In genomic region chr17:56913000-56913866, GRCh38 we compare ENCODE assay signal across 8 cellular contexts. TPM values are rescaled to one million over a fixed set of nuclear protein-coding genes. Genes with fewer than 3 reads are reported as not detected.
DNase-seq lines count a peak whose midpoint lies in the region; ATAC-seq, FAIRE-seq and TF ChIP-seq lines count a peak whose summit lies in the region.

No MANE protein-coding gene starts in this region.

- ATAC-seq in A549 (peak; percentile 49 to 66), GM18508 (IDR thresholded peaks at IDR 0.05; ENCODE audit: insufficient read depth, unreplicated experiment) (peak; percentile 12), HG02970 (IDR thresholded peaks at IDR 0.05; ENCODE audit: low FRiP score, unreplicated experiment) (peak; percentile 41)

- TF ChIP-seq CTCF in A549 (IDR thresholded peaks at IDR 0.05) = no peak
- no peak for TF ChIP-seq CTCF in liver (IDR thresholded peaks at IDR 0.05; ENCODE audit: low read depth, low read length, missing input control)
- TF ChIP-seq CTCF in transverse colon (IDR thresholded peaks at IDR 0.05) = no peak

- H3K27ac ChIP-seq in A549 (peak overlapping the region; percentile 93 to 94), liver (ENCODE audit: low read depth in 1 of 2, low read length in 2 of 2) (peak overlapping the region; percentile 98 to 100), transverse colon (peak overlapping the region; percentile 91 to 98 (median 94))

- H3K9ac ChIP-seq in liver (ENCODE audit: low read depth in 1 of 2, low read length in 2 of 2) = peak overlapping the region; percentile 92

- H3K27me3 ChIP-seq in liver (ENCODE audit: control insufficient read depth in 4 of 4, insufficient read depth in 4 of 4, low read length in 3 of 4) = no peaks in the 10 kb centered on the region
- H3K27me3 ChIP-seq in transverse colon = no peaks in the 10 kb centered on the region

- H3K4me3 ChIP-seq in A549 (peak overlapping the region; percentile 63), liver (ENCODE audit: low read depth in 1 of 3, low read length in 3 of 3) (peak overlapping the region; percentile 94 to 98 (median 97)), transverse colon (peak overlapping the region; percentile 59 to 80 (median 76))

- CTCF ChIA-PET in A549 (lab: Yijun Ruan, JAX) = interaction anchor here (0.9 to 1.9 kb wide), 8 partner anchors 8 to 94 kb away, joined by 4 to 10 read pairs (median 5); no protein-coding TSS in a partner anchor

- POLR2A ChIA-PET in A549 (lab: Yijun Ruan, JAX) = interaction anchor here (0.6 to 1.7 kb wide), 36 partner anchors 8 to 1675 kb away, joined by 3 to 34 read pairs (median 4); partner anchors contain the start of genes C17orf67, DGKE, NOG and SCPEP1

- DNase-seq in A549 (ENCODE audit: low read depth in 1 of 2, low spot score in 1 of 2) (no peak), NCI-H748 (lab: John Stamatoyannopoulos, UW; ENCODE audit: unreplicated experiment) (peak; percentile 82), cerebellar cortex (ENCODE audit: low spot score) (peak; percentile 22), transverse colon (no peak), CD1c-positive myeloid dendritic cell (ENCODE audit: extremely low spot score) (no peak)

- intact Hi-C loops in transverse colon (cut with DNase I; ENCODE audit: low total_unique reads) = no loop called here

- no peak for TF ChIP-seq RAD21 in A549 (conservative IDR thresholded peaks at IDR 0.05 in 1 of 2, IDR thresholded peaks at IDR 0.05 in 1 of 2)
- TF ChIP-seq RAD21 in liver (IDR thresholded peaks at IDR 0.05) = no peak

- H3K9me3 ChIP-seq in A549 (peaks cover 12% of the 10 kb centered on the region; the same call in 2 of the 3 replicates), liver (ENCODE audit: control insufficient read depth in 4 of 4, low read length in 3 of 4) (no peaks in the 10 kb centered on the region), transverse colon (no peaks in the 10 kb centered on the region)

- no peak for FAIRE-seq in A549 (lab: Jason Lieb, UNC)

- H3K4me1 ChIP-seq in A549 (peaks cover 46% of the 10 kb centered on the region), liver (ENCODE audit: control insufficient read depth in 4 of 4, insufficient read depth in 4 of 4, low read length in 3 of 4) (peaks cover 3 to 50% (median 43%) of the 10 kb centered on the region in 4 donors), transverse colon (peaks cover 12 to 67% (median 49%) of the 10 kb centered on the region in 4 donors)

- TF ChIP-seq EP300 in A549 (IDR thresholded peaks at IDR 0.05) (no peak), transverse colon (IDR thresholded peaks at IDR 0.05; ENCODE audit: low read depth) (no peak)

- H3K36me3 ChIP-seq in liver (ENCODE audit: control insufficient read depth in 4 of 4, insufficient read depth in 3 of 4, low read depth in 1 of 4, low read length in 3 of 4) (peaks cover 0 to 3% (median under 1%) of the 10 kb centered on the region in 4 donors), transverse colon (no peaks in the 10 kb centered on the region)

- TF ChIP-seq POLR2A in A549 (IDR thresholded peaks at IDR 0.05; ENCODE audit: low read length) (no peak), transverse colon (IDR thresholded peaks at IDR 0.05) (no peak)

- WGBS in A549 (ENCODE audit: missing lambda C conversion rate) = 12% methylated on average over 21 of the region's 52 CpGs
- under 1% methylated on average over 52 of the region's 52 CpGs for WGBS in liver
- 0 to 2% methylated on average over 2 to 49 of the region's 52 CpGs for WGBS in transverse colon (ENCODE audit: low coverage in 1 of 2), 2 donors

- in situ Hi-C loops in transverse colon (cut with MboI; ENCODE audit: low pct_ligation_motif_present in 1 of 4, low pct_unique_long_range_greater_than_20kb in 1 of 4, low sequenced_read_pairs in 3 of 4) = no loop called here

- peak overlapping the region; percentile 90 for H3K4me2 ChIP-seq in A549

TF ChIP-seq in A549, 52 proteins besides CTCF, POLR2A, EP300 and RAD21 (continues in another document):
- TF ChIP-seq NR3C1 (IDR thresholded peaks at IDR 0.05) (no peak), CHD2 (IDR thresholded peaks at IDR 0.05; ENCODE audit: low read length, partially characterized antibody) (no peak), EHMT2 (IDR thresholded peaks at IDR 0.05; ENCODE audit: low read depth) (no peak), ZSCAN20 (CRISPR knock-in tag; IDR thresholded peaks at IDR 0.05) (no peak), MAFK (IDR thresholded peaks at IDR 0.05; ENCODE audit: partially characterized antibody) (no peak), HDAC2 (IDR thresholded peaks at IDR 0.05) (no peak), CEBPB (IDR thresholded peaks at IDR 0.05) (no peak), PHF8 (IDR thresholded peaks at IDR 0.05; ENCODE audit: borderline replicate concordance, low read depth) (no peak), E2F6 (IDR thresholded peaks at IDR 0.05; ENCODE audit: borderline replicate concordance, low read depth) (no peak; the same call in 1 of the 2 replicates), ESRRA (IDR thresholded peaks at IDR 0.05; ENCODE audit: borderline replicate concordance, low read length) (no peak), EHF (CRISPR knock-in tag; IDR thresholded peaks at IDR 0.05) (no peak), BHLHE40 (IDR thresholded peaks at IDR 0.05; ENCODE audit: low read depth, low read length) (no peak), HES2 (IDR thresholded peaks at IDR 0.05) (no peak), NPAS2 (CRISPR knock-in tag; IDR thresholded peaks at IDR 0.05; ENCODE audit: borderline replicate concordance) (no peak), GATA3 (IDR thresholded peaks at IDR 0.05; ENCODE audit: borderline replicate concordance) (no peak)

TF ChIP-seq in liver, 16 proteins besides CTCF, POLR2A, EP300 and RAD21 (continues in another document):
- no peak for TF ChIP-seq FOXA1 (IDR thresholded peaks at IDR 0.05)
- TF ChIP-seq GABPA (IDR thresholded peaks at IDR 0.05 in 1 of 2, conservative IDR thresholded peaks at IDR 0.05 in 1 of 2) = no peak
- TF ChIP-seq FOXA2 (IDR thresholded peaks at IDR 0.05) = no peak
- TF ChIP-seq YY1 (IDR thresholded peaks at IDR 0.05) = no peak
- TF ChIP-seq TAF1 (conservative IDR thresholded peaks at IDR 0.05) = no peak
- TF ChIP-seq RXRA (IDR thresholded peaks at IDR 0.05) = no peak
- TF ChIP-seq EGR1 (IDR thresholded peaks at IDR 0.05; ENCODE audit: low read depth in 2 of 2) = no peak
- TF ChIP-seq HNF4G (IDR thresholded peaks at IDR 0.05) = no peak
- no peak for TF ChIP-seq REST (IDR thresholded peaks at IDR 0.05)
- no peak for TF ChIP-seq MAX (IDR thresholded peaks at IDR 0.05)
- no peak for TF ChIP-seq SP1 (IDR thresholded peaks at IDR 0.05)
- TF ChIP-seq NR2F2 (IDR thresholded peaks at IDR 0.05) = no peak
- no peak for TF ChIP-seq HNF4A (conservative IDR thresholded peaks at IDR 0.05)

RNA-seq across cellular contexts. Expression of gene TRIM25, which starts 0.6 kb away (rescaled TPM):
- polyA plus RNA-seq in A549 (2011; rRNA removed) = 56.6 and 65.4 TPM in 2 replicates
- polyA plus RNA-seq in A549 (2012; cell fraction: cytosol; rRNA removed) = 15.5 and 19.3 TPM in 2 replicates
- 35.4 and 43.1 TPM in 2 replicates for polyA plus RNA-seq in A549 (2012; cell fraction: nucleus; rRNA removed)
- polyA plus RNA-seq in A549 (2017; fragmentation: RNase III; extraction: RNeasy Plus Mini Kit Qiagen cat#74134 plus additional on column Dnase treatment) = 38.3 to 40.7 TPM (median 39.8 TPM) in 3 replicates
- 50.2 and 53.5 TPM in 2 replicates for polyA minus RNA-seq in A549 (2011; rRNA and poly(A)+ RNA removed)
- 10 to 100 TPM; 10.8 to 64.5 TPM for total RNA-seq in liver
- polyA plus RNA-seq in liver = 10 to 100 TPM; 14.6 to 16.6 TPM
- 100 to 1,000 TPM in 2 of 4 donors, 10 to 100 TPM in 2; 67.5 to 251 (median 97.7) TPM for total RNA-seq in transverse colon

RNA-seq across cellular contexts. Expression of gene COIL, which starts 47.6 kb away (rescaled TPM):
- 13.5 and 16.9 TPM in 2 replicates for polyA plus RNA-seq in A549 (2011; rRNA removed)
- polyA plus RNA-seq in A549 (2012; cell fraction: cytosol; rRNA removed) = 4.5 and 4.6 TPM in 2 replicates
- 3.7 and 5.9 TPM in 2 replicates for polyA plus RNA-seq in A549 (2012; cell fraction: nucleus; rRNA removed)
- 19.9 to 20.7 TPM (median 20.3 TPM) in 3 replicates for polyA plus RNA-seq in A549 (2017; fragmentation: RNase III; extraction: RNeasy Plus Mini Kit Qiagen cat#74134 plus additional on column Dnase treatment)
- polyA minus RNA-seq in A549 (2011; rRNA and poly(A)+ RNA removed) = 6.9 and 7.2 TPM in 2 replicates
- 1 to 10 TPM; 6.1 to 9.9 TPM for total RNA-seq in liver
- 1 to 10 TPM; 4.7 to 6.9 TPM for polyA plus RNA-seq in liver
- 10 to 100 TPM in 2 of 4 donors, 1 to 10 TPM in 2; 1.5 to 12.2 (median 8.2) TPM for total RNA-seq in transverse colon

Comparison
In these comparisons a context has a peak if more than half of its experiments do, and no peak if none do; other contexts are left out.
1. DNase-seq: peak in NCI-H748 (single experiment) and cerebellar cortex (single experiment); none in A549 (0 of 2), transverse colon (single experiment) and CD1c-positive myeloid dendritic cell (single experiment).
2. Peak in every context shown above with its lines, with median percentiles within 50 percentile points of each other: ATAC-seq, H3K27ac ChIP-seq and H3K4me3 ChIP-seq.